Comparison of ENCODE assay signal across 1 cellular context in the genomic region with DNA sequence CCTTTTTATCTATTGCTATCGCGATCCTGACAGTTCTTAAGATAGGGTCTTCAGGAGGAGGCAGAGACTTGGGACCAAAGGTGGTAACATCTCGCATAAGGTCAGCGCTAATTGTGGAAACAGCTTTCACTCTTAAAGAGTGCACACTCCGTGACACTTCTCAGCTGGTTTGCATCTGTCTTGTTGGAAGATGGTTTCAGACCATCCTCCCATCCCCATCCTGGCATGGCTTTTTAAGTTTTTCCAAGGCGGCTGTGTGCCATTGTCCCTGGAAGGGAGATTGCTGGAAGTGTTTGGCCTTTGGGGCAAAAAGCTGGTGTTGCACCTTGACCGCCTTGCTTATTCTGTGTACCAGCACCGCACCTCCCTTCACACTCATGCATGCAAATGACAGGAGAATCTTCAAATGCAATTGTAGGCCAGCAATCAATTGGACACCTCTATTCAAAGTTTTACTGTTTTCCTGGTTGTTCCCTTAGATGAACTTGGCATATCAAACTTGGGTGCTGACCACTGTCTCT.
TF ChIP-seq lines count a peak whose summit lies in the region.

No MANE protein-coding gene starts in this region.

TF ChIP-seq in HepG2, 621 proteins besides CTCF, POLR2A, EP300 and RAD21 (continued from another document and continues in another):
- TF ChIP-seq, protein P1, sequence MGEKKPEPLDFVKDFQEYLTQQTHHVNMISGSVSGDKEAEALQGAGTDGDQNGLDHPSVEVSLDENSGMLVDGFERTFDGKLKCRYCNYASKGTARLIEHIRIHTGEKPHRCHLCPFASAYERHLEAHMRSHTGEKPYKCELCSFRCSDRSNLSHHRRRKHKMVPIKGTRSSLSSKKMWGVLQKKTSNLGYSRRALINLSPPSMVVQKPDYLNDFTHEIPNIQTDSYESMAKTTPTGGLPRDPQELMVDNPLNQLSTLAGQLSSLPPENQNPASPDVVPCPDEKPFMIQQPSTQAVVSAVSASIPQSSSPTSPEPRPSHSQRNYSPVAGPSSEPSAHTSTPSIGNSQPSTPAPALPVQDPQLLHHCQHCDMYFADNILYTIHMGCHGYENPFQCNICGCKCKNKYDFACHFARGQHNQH (CRISPR knock-in tag; IDR thresholded peaks at IDR 0.05) = no peak
- TF ChIP-seq, protein P2, sequence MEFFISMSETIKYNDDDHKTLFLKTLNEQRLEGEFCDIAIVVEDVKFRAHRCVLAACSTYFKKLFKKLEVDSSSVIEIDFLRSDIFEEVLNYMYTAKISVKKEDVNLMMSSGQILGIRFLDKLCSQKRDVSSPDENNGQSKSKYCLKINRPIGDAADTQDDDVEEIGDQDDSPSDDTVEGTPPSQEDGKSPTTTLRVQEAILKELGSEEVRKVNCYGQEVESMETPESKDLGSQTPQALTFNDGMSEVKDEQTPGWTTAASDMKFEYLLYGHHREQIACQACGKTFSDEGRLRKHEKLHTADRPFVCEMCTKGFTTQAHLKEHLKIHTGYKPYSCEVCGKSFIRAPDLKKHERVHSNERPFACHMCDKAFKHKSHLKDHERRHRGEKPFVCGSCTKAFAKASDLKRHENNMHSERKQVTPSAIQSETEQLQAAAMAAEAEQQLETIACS (CRISPR knock-in tag; IDR thresholded peaks at IDR 0.05) = no peak
- TF ChIP-seq STAG1 (CRISPR knock-in tag; IDR thresholded peaks at IDR 0.05) (no peak), ZNF883 (CRISPR knock-in tag; IDR thresholded peaks at IDR 0.05; ENCODE audit: not compliant biosample characterization) (no peak), ZFP36L1 (CRISPR knock-in tag; IDR thresholded peaks at IDR 0.05) (no peak), CAMTA2 (CRISPR knock-in tag; IDR thresholded peaks at IDR 0.05; ENCODE audit: borderline replicate concordance) (0 out of 2 replicates have a peak, but pooled peaks have one; percentile 3), ZFP62 (CRISPR knock-in tag; IDR thresholded peaks at IDR 0.05) (no peak), ZNF773 (CRISPR knock-in tag; IDR thresholded peaks at IDR 0.05; ENCODE audit: borderline replicate concordance) (no peak), KLF16 (CRISPR knock-in tag; IDR thresholded peaks at IDR 0.05) (no peak; a peak in 1 of 4 replicates), ZNF589 (CRISPR knock-in tag; conservative IDR thresholded peaks at IDR 0.05) (no peak), ZNF10 (CRISPR knock-in tag; IDR thresholded peaks at IDR 0.05; ENCODE audit: borderline replicate concordance, low read depth) (no peak), THAP11 (CRISPR knock-in tag; IDR thresholded peaks at IDR 0.05) (no peak), GATAD1 (CRISPR knock-in tag; IDR thresholded peaks at IDR 0.05) (no peak), ZNF562 (CRISPR knock-in tag; IDR thresholded peaks at IDR 0.05; ENCODE audit: borderline replicate concordance) (no peak), ZNF550 (CRISPR knock-in tag; IDR thresholded peaks at IDR 0.05; ENCODE audit: borderline replicate concordance) (no peak), ZMYM2 (CRISPR knock-in tag; IDR thresholded peaks at IDR 0.05) (no peak), ZNF207 (IDR thresholded peaks at IDR 0.05; ENCODE audit: borderline replicate concordance) (no peak), XBP1 (CRISPR knock-in tag; IDR thresholded peaks at IDR 0.05) (no peak), NFIB (CRISPR knock-in tag; IDR thresholded peaks at IDR 0.05; ENCODE audit: borderline replicate concordance) (no peak)
- TF ChIP-seq, protein P3, sequence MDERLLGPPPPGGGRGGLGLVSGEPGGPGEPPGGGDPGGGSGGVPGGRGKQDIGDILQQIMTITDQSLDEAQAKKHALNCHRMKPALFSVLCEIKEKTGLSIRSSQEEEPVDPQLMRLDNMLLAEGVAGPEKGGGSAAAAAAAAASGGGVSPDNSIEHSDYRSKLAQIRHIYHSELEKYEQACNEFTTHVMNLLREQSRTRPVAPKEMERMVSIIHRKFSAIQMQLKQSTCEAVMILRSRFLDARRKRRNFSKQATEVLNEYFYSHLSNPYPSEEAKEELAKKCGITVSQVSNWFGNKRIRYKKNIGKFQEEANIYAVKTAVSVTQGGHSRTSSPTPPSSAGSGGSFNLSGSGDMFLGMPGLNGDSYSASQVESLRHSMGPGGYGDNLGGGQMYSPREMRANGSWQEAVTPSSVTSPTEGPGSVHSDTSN (CRISPR knock-in tag; IDR thresholded peaks at IDR 0.05) = 0 out of 2 replicates have a peak, but pooled peaks have one; percentile 7
- TF ChIP-seq, protein P4, sequence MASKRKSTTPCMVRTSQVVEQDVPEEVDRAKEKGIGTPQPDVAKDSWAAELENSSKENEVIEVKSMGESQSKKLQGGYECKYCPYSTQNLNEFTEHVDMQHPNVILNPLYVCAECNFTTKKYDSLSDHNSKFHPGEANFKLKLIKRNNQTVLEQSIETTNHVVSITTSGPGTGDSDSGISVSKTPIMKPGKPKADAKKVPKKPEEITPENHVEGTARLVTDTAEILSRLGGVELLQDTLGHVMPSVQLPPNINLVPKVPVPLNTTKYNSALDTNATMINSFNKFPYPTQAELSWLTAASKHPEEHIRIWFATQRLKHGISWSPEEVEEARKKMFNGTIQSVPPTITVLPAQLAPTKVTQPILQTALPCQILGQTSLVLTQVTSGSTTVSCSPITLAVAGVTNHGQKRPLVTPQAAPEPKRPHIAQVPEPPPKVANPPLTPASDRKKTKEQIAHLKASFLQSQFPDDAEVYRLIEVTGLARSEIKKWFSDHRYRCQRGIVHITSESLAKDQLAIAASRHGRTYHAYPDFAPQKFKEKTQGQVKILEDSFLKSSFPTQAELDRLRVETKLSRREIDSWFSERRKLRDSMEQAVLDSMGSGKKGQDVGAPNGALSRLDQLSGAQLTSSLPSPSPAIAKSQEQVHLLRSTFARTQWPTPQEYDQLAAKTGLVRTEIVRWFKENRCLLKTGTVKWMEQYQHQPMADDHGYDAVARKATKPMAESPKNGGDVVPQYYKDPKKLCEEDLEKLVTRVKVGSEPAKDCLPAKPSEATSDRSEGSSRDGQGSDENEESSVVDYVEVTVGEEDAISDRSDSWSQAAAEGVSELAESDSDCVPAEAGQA (IDR thresholded peaks at IDR 0.05; ENCODE audit: low read depth) = no peak
- TF ChIP-seq, protein P4 (CRISPR knock-in tag; IDR thresholded peaks at IDR 0.05; ENCODE audit: borderline replicate concordance) = no peak
- TF ChIP-seq, protein P5, sequence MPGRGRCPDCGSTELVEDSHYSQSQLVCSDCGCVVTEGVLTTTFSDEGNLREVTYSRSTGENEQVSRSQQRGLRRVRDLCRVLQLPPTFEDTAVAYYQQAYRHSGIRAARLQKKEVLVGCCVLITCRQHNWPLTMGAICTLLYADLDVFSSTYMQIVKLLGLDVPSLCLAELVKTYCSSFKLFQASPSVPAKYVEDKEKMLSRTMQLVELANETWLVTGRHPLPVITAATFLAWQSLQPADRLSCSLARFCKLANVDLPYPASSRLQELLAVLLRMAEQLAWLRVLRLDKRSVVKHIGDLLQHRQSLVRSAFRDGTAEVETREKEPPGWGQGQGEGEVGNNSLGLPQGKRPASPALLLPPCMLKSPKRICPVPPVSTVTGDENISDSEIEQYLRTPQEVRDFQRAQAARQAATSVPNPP (CRISPR knock-in tag; IDR thresholded peaks at IDR 0.05) = no peak
- TF ChIP-seq, protein P6, sequence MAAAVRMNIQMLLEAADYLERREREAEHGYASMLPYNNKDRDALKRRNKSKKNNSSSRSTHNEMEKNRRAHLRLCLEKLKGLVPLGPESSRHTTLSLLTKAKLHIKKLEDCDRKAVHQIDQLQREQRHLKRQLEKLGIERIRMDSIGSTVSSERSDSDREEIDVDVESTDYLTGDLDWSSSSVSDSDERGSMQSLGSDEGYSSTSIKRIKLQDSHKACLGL (CRISPR knock-in tag; IDR thresholded peaks at IDR 0.05) = no peak
- TF ChIP-seq, protein P7, sequence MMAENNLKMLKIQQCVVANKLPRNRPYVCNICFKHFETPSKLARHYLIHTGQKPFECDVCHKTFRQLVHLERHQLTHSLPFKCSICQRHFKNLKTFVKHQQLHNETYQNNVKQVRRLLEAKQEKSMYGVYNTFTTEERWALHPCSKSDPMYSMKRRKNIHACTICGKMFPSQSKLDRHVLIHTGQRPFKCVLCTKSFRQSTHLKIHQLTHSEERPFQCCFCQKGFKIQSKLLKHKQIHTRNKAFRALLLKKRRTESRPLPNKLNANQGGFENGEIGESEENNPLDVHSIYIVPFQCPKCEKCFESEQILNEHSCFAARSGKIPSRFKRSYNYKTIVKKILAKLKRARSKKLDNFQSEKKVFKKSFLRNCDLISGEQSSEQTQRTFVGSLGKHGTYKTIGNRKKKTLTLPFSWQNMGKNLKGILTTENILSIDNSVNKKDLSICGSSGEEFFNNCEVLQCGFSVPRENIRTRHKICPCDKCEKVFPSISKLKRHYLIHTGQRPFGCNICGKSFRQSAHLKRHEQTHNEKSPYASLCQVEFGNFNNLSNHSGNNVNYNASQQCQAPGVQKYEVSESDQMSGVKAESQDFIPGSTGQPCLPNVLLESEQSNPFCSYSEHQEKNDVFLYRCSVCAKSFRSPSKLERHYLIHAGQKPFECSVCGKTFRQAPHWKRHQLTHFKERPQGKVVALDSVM (CRISPR knock-in tag; IDR thresholded peaks at IDR 0.05) = no peak
- TF ChIP-seq, protein P8, sequence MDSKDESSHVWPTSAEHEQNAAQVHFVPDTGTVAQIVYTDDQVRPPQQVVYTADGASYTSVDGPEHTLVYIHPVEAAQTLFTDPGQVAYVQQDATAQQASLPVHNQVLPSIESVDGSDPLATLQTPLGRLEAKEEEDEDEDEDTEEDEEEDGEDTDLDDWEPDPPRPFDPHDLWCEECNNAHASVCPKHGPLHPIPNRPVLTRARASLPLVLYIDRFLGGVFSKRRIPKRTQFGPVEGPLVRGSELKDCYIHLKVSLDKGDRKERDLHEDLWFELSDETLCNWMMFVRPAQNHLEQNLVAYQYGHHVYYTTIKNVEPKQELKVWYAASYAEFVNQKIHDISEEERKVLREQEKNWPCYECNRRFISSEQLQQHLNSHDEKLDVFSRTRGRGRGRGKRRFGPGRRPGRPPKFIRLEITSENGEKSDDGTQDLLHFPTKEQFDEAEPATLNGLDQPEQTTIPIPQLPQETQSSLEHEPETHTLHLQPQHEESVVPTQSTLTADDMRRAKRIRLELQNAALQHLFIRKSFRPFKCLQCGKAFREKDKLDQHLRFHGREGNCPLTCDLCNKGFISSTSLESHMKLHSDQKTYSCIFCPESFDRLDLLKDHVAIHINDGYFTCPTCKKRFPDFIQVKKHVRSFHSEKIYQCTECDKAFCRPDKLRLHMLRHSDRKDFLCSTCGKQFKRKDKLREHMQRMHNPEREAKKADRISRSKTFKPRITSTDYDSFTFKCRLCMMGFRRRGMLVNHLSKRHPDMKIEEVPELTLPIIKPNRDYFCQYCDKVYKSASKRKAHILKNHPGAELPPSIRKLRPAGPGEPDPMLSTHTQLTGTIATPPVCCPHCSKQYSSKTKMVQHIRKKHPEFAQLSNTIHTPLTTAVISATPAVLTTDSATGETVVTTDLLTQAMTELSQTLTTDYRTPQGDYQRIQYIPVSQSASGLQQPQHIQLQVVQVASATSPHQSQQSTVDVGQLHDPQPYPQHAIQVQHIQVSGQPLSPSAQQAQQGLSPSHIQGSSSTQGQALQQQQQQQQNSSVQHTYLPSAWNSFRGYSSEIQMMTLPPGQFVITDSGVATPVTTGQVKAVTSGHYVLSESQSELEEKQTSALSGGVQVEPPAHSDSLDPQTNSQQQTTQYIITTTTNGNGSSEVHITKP (CRISPR knock-in tag; IDR thresholded peaks at IDR 0.05; ENCODE audit: low read depth) = no peak
- TF ChIP-seq, protein P9, sequence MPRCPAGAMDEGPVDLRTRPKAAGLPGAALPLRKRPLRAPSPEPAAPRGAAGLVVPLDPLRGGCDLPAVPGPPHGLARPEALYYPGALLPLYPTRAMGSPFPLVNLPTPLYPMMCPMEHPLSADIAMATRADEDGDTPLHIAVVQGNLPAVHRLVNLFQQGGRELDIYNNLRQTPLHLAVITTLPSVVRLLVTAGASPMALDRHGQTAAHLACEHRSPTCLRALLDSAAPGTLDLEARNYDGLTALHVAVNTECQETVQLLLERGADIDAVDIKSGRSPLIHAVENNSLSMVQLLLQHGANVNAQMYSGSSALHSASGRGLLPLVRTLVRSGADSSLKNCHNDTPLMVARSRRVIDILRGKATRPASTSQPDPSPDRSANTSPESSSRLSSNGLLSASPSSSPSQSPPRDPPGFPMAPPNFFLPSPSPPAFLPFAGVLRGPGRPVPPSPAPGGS (CRISPR knock-in tag; IDR thresholded peaks at IDR 0.05) = no peak
- TF ChIP-seq, protein P10, sequence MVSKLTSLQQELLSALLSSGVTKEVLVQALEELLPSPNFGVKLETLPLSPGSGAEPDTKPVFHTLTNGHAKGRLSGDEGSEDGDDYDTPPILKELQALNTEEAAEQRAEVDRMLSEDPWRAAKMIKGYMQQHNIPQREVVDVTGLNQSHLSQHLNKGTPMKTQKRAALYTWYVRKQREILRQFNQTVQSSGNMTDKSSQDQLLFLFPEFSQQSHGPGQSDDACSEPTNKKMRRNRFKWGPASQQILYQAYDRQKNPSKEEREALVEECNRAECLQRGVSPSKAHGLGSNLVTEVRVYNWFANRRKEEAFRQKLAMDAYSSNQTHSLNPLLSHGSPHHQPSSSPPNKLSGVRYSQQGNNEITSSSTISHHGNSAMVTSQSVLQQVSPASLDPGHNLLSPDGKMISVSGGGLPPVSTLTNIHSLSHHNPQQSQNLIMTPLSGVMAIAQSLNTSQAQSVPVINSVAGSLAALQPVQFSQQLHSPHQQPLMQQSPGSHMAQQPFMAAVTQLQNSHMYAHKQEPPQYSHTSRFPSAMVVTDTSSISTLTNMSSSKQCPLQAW (CRISPR knock-in tag; IDR thresholded peaks at IDR 0.05) = no peak
